ENCODE assay signal across 20 cellular contexts in genomic region chr20:13941031-13941430, GRCh38.
"Had no signal": no experiment of that assay in that cellular context is flagged by ENCODE, and none has a peak within 500 bp of the region (broad histone marks: within the 10 kb centered on the region; RNA-seq: fewer than 3 reads in every experiment).

No MANE protein-coding gene starts in this region.

- DNase-seq: effector CD8-positive, alpha-beta T cell; effector memory CD8-positive, alpha-beta T cell; endodermal cell; erythroblast; esophagus squamous epithelium; foreskin fibroblast; foreskin melanocyte; gastrocnemius medialis; glutamatergic neuron; heart right ventricle; hippocampal formation; kidney; kidney glomerular epithelial cell; left colon; left lung; left ventricle myocardium superior; lower lobe of right lung; mesenchymal stem cell; mucosa of descending colon; naive B cell had no signal
